ENCODE assay signal across 8 cellular contexts in genomic region chr17:44008205-44008909, GRCh38. TPM values are rescaled to one million over a fixed set of nuclear protein-coding genes. Genes with fewer than 3 reads are reported as not detected.
DNase-seq lines count a peak whose midpoint lies in the region; ATAC-seq, FAIRE-seq and TF ChIP-seq lines count a peak whose summit lies in the region.

No MANE protein-coding gene starts in this region.

- H3K4me3 ChIP-seq in AG09309 (ENCODE audit: control insufficient read depth, low read depth, low read length) (peak overlapping the region; percentile 83), lower lobe of right lung (peak overlapping the region; percentile 58)

- DNase-seq in AG09309 (ENCODE audit: low read depth) = no peak
- peak; percentile 53 for DNase-seq in H9
- DNase-seq in lower lobe of right lung = no peak
- DNase-seq in D721Med (ENCODE audit: insufficient read length, low spot score) = no peak
- DNase-seq in kidney tubule cell (ENCODE audit: low spot score) = no peak

- no peak overlapping the region for H3K56ac ChIP-seq in H9 (ENCODE audit: insufficient read length, low read depth, low read length)

- no peak overlapping the region for H3K4ac ChIP-seq in H9 (ENCODE audit: low read depth, low read length)

- peak overlapping the region; percentile 77 to 89 for H3K4me3 Mint-ChIP-seq in H9
- peak overlapping the region; percentile 86 for H3K4me3 Mint-ChIP-seq in activated naive CD8-positive, alpha-beta T cell

- H3K23ac ChIP-seq in H9 (ENCODE audit: insufficient read length, low read depth, low read length) = no peak overlapping the region

- peaks cover 25% of the 10 kb centered on the region for H3K27me3 Mint-ChIP-seq in H9 (ENCODE audit: low read depth)
- H3K27me3 Mint-ChIP-seq in activated naive CD8-positive, alpha-beta T cell = peaks cover 2% of the 10 kb centered on the region

- no peak overlapping the region for H2BK12ac ChIP-seq in H9 (ENCODE audit: insufficient read length, low read depth, low read length)

- ATAC-seq in lower lobe of right lung (no peak), HG02885 (IDR thresholded peaks at IDR 0.05; ENCODE audit: poor library complexity, unreplicated experiment) (no peak), HG02840 (IDR thresholded peaks at IDR 0.05; ENCODE audit: low FRiP score, unreplicated experiment) (no peak)

- no peak overlapping the region for H2BK15ac ChIP-seq in H9 (ENCODE audit: low read depth, low read length)

- no peak overlapping the region for H2BK5ac ChIP-seq in H9 (ENCODE audit: insufficient read length, low read length)

- H4K8ac ChIP-seq in H9 (replicated peaks; ENCODE audit: insufficient read length, low read depth, low read length) = no peak overlapping the region

- TF ChIP-seq CTCF in AG09309 (IDR thresholded peaks at IDR 0.05; ENCODE audit: control insufficient read depth, insufficient read depth, low read depth, low read length, missing control alignments) = no peak
- peak; percentile 31; the same call in 1 of the 3 replicates for TF ChIP-seq CTCF in H9 (conservative IDR thresholded peaks at IDR 0.05)
- no peak for TF ChIP-seq CTCF in lower lobe of right lung (IDR thresholded peaks at IDR 0.05)
- no peak for TF ChIP-seq CTCF in D721Med (IDR thresholded peaks at IDR 0.05; ENCODE audit: insufficient read depth, missing control alignments)

- H3K4me1 Mint-ChIP-seq in H9 = peaks cover 19 to 25% of the 10 kb centered on the region in 2 experiments
- peaks cover 21% of the 10 kb centered on the region for H3K4me1 Mint-ChIP-seq in activated naive CD8-positive, alpha-beta T cell (ENCODE audit: low read depth)

- no peak overlapping the region for H3T11ph ChIP-seq in H9 (ENCODE audit: low read length)

- no peaks in the 10 kb centered on the region for H3K79me2 ChIP-seq in H9 (ENCODE audit: insufficient read depth, low read length)

- peaks cover 7 to 18% (median 16%) of the 10 kb centered on the region in 3 experiments; a peak in 6 of 7 replicates for H3K36me3 Mint-ChIP-seq in H9 (ENCODE audit: insufficient read depth in 1 of 3, low read depth in 3 of 3)
- peaks cover 6% of the 10 kb centered on the region for H3K36me3 Mint-ChIP-seq in activated naive CD8-positive, alpha-beta T cell

- H3K4me1 ChIP-seq in H9 (ENCODE audit: insufficient read depth, low read length) = peaks cover 3% of the 10 kb centered on the region; the same call in 1 of the 2 replicates
- peaks cover 38% of the 10 kb centered on the region for H3K4me1 ChIP-seq in lower lobe of right lung

- WGBS in H9 (ENCODE audit: extremely low coverage, insufficient read length, low lambda C conversion rate) = no CpG with 5 or more reads among the region's 6 CpGs

- H3K27ac ChIP-seq in H9 (ENCODE audit: insufficient read length, low read depth, low read length) = no peak overlapping the region
- H3K27ac ChIP-seq in lower lobe of right lung = no peak overlapping the region

- H3K9me3 ChIP-seq in H9 (ENCODE audit: control insufficient read depth, low read depth, low read length) = no peaks in the 10 kb centered on the region
- H3K9me3 ChIP-seq in lower lobe of right lung = no peaks in the 10 kb centered on the region

- peaks cover 6% of the 10 kb centered on the region for H4K20me1 ChIP-seq in H9 (ENCODE audit: control insufficient read depth, insufficient read depth, insufficient read length)

- H2AFZ ChIP-seq in H9 (ENCODE audit: low read length) = no peak overlapping the region

- H3K9me3 Mint-ChIP-seq in H9 = no peaks in the 10 kb centered on the region
- no peaks in the 10 kb centered on the region for H3K9me3 Mint-ChIP-seq in activated naive CD8-positive, alpha-beta T cell (ENCODE audit: low read depth)

- H3K27me3 ChIP-seq in H9 (ENCODE audit: insufficient read depth, low read length) (no peaks in the 10 kb centered on the region; the same call in 1 of the 2 replicates), lower lobe of right lung (ENCODE audit: low read depth) (peaks cover 23% of the 10 kb centered on the region)

- no peak overlapping the region for H2BK120ac ChIP-seq in H9 (ENCODE audit: low read depth, low read length, poor library complexity, severe bottlenecking)

- intact Hi-C loops in lower lobe of right lung (cut with DNase I) = no loop called here

- peak overlapping the region; percentile 76 for H3K4me2 ChIP-seq in H9 (ENCODE audit: insufficient read depth, insufficient read length, low read length)

- no peak overlapping the region for H4K91ac ChIP-seq in H9 (ENCODE audit: insufficient read length, low read depth, low read length)

- no peak overlapping the region for H2BK20ac ChIP-seq in H9 (ENCODE audit: low read depth, low read length, poor library complexity, severe bottlenecking)

- H3K36me3 ChIP-seq in lower lobe of right lung = peaks cover 27% of the 10 kb centered on the region

- peak overlapping the region in 1 of 3 experiments; percentile 75; a peak in 2 of 7 replicates for H3K27ac Mint-ChIP-seq in H9
- H3K27ac Mint-ChIP-seq in activated naive CD8-positive, alpha-beta T cell = no peak overlapping the region

- no peak overlapping the region for H3K9ac ChIP-seq in H9 (ENCODE audit: extremely low read depth, insufficient read length, low read length)

- no peak overlapping the region for H4K5ac ChIP-seq in H9 (ENCODE audit: insufficient read length, low read depth, low read length)

- no peak overlapping the region for H3K18ac ChIP-seq in H9 (ENCODE audit: insufficient read length, low read depth, low read length)

- no peak for FAIRE-seq in D721Med (lab: Jason Lieb, UNC)

- peaks cover 35% of the 10 kb centered on the region for H3K23me2 ChIP-seq in H9 (ENCODE audit: insufficient read length, low read depth, low read length, poor library complexity, severe bottlenecking)

- H3K14ac ChIP-seq in H9 (ENCODE audit: insufficient read depth, low read length) = no peak overlapping the region

- H2AK5ac ChIP-seq in H9 (ENCODE audit: insufficient read length, low read length) = no peak overlapping the region

- no peaks in the 10 kb centered on the region for H3K79me1 ChIP-seq in H9 (ENCODE audit: insufficient read depth, low read depth, low read length, poor library complexity, severe bottlenecking)

RNA-seq across cellular contexts. Expression of gene NAGS, which starts 3.9 kb away (rescaled TPM):
- 3.7 and 4.1 TPM in 2 replicates for total RNA-seq in H9 (2021)
- total RNA-seq in lower lobe of right lung = 6.4 TPM

RNA-seq across cellular contexts. Expression of gene TMEM101, which starts 6.4 kb away (rescaled TPM):
- total RNA-seq in H9 (2021) (18.6 and 21.1 TPM in 2 replicates), lower lobe of right lung (28.4 TPM)

RNA-seq across cellular contexts. Expression of gene PYY, which starts 54.6 kb away (rescaled TPM):
- total RNA-seq in H9 (2021) (1.7 and 2.0 TPM in 2 replicates), lower lobe of right lung (not detected)

RNA-seq across cellular contexts. Expression of gene LSM12, which starts 58.1 kb away (rescaled TPM):
- 128 TPM in 2 replicates for total RNA-seq in H9 (2021)
- total RNA-seq in lower lobe of right lung = 39.1 TPM
